ENCODE assay signal across 9 cellular contexts in genomic region chr15:64809649-64810498, GRCh38. TPM values are rescaled to one million over a fixed set of nuclear protein-coding genes. Genes with fewer than 3 reads are reported as not detected.
DNase-seq lines count a peak whose midpoint lies in the region; ATAC-seq, FAIRE-seq and TF ChIP-seq lines count a peak whose summit lies in the region.
"Had no signal": no experiment of that assay in that cellular context is flagged by ENCODE, and none has a peak within 500 bp of the region (broad histone marks: within the 10 kb centered on the region; RNA-seq: fewer than 3 reads in every experiment).

No MANE protein-coding gene starts in this region.

- peaks cover 0 to 6% (median 3%) of the 10 kb centered on the region in 4 donors for H3K4me1 Mint-ChIP-seq in naive thymus-derived CD8-positive, alpha-beta T cell

- POLR2A ChIA-PET in naive thymus-derived CD8-positive, alpha-beta T cell (lab: Charles Lee) = interaction anchor here (0.5 to 0.9 kb wide), 2 partner anchors 20 to 315 kb away, joined by 3 to 7 read pairs; no protein-coding TSS in a partner anchor

- H3K27me3 Mint-ChIP-seq in naive thymus-derived CD8-positive, alpha-beta T cell = peaks cover 0 to 10% (median 2%) of the 10 kb centered on the region in 5 donors

- H3K9me3 Mint-ChIP-seq in naive thymus-derived CD8-positive, alpha-beta T cell = no peaks in the 10 kb centered on the region

- 29 to 33% (median 31%) methylated on average over 14 of the region's 14 CpGs for WGBS in stomach, 5 donors

- ATAC-seq in naive thymus-derived CD8-positive, alpha-beta T cell = peak; percentile 72 to 88
- ATAC-seq in HG02623 (IDR thresholded peaks at IDR 0.05; ENCODE audit: unreplicated experiment) = no peak

- peak overlapping the region in 2 of 5 donors; percentile 29 to 85 for H3K27ac ChIP-seq in stomach

- H3K4me3 Mint-ChIP-seq in naive thymus-derived CD8-positive, alpha-beta T cell = no peak overlapping the region

- TF ChIP-seq EP300 in Ishikawa (IDR thresholded peaks at IDR 0.05; ENCODE audit: borderline replicate concordance) = no peak
- TF ChIP-seq EP300 in stomach (IDR thresholded peaks at IDR 0.05) = no peak

- no peaks in the 10 kb centered on the region for H3K36me3 ChIP-seq in stomach

- TF ChIP-seq RAD21 in Ishikawa (IDR thresholded peaks at IDR 0.05; ENCODE audit: low read depth) = peak; percentile 96

- DNase-seq in D721Med (ENCODE audit: insufficient read length, low spot score) (peak; percentile 86), OCI-M2 (lab: John Stamatoyannopoulos, UW; ENCODE audit: unreplicated experiment) (peak; percentile 28), fibroblast of mammary gland (ENCODE audit: low read depth) (peak; percentile 70), stomach (peak; percentile 84)
- DNase-seq in activated T-cell treated with anti-CD3 and anti-CD28 coated beads, Interleukin-2, amount 50 U/mL, for 1 hour = peak; percentile 55
- DNase-seq in naive thymus-derived CD8-positive, alpha-beta T cell = peak; percentile 39 to 82 (median 58)

- no peaks in the 10 kb centered on the region for H3K27me3 ChIP-seq in stomach

- FAIRE-seq in D721Med (lab: Jason Lieb, UNC) = no peak
- FAIRE-seq: colon had no signal

- H3K4me3 ChIP-seq in fibroblast of mammary gland (ENCODE audit: control insufficient read depth, low read depth, low read length) = no peak overlapping the region
- H3K4me3 ChIP-seq in stomach = no peak overlapping the region

- intact Hi-C loops in stomach (cut with DNase I; ENCODE audit: low total_unique reads) = loop anchor here (5.0 kb wide), 1 partner anchor 73 kb away; no protein-coding TSS in a partner anchor

- H3K4me1 ChIP-seq in stomach = peaks cover 0 to 17% (median 8%) of the 10 kb centered on the region in 4 donors

- TF ChIP-seq POLR2A in stomach (IDR thresholded peaks at IDR 0.05) = no peak

- H3K9me3 ChIP-seq in stomach = no peaks in the 10 kb centered on the region

- TF ChIP-seq CTCF in D721Med (IDR thresholded peaks at IDR 0.05; ENCODE audit: insufficient read depth, missing control alignments) = peak; percentile 94
- TF ChIP-seq CTCF in fibroblast of mammary gland (conservative IDR thresholded peaks at IDR 0.05; ENCODE audit: control insufficient read depth, insufficient read depth, low read depth, low read length) = peak; percentile 95
- peak in 5 of 7 experiments; percentile 75 to 94 (median 87) for TF ChIP-seq CTCF in stomach (IDR thresholded peaks at IDR 0.05)

- H3K27ac Mint-ChIP-seq in naive thymus-derived CD8-positive, alpha-beta T cell = peak overlapping the region in 1 of 10 donors; percentile 59

- no peaks in the 10 kb centered on the region for H3K36me3 Mint-ChIP-seq in naive thymus-derived CD8-positive, alpha-beta T cell

TF ChIP-seq in Ishikawa, 13 proteins besides CTCF, POLR2A, EP300 and RAD21:
- TF ChIP-seq REST (IDR thresholded peaks at IDR 0.05; ENCODE audit: low read depth) (no peak), MAX (IDR thresholded peaks at IDR 0.05) (no peak), YY1 (IDR thresholded peaks at IDR 0.05; ENCODE audit: low read depth) (no peak), TAF1 (IDR thresholded peaks at IDR 0.05; ENCODE audit: low read depth) (no peak), NFIC (IDR thresholded peaks at IDR 0.05) (no peak), USF1 (IDR thresholded peaks at IDR 0.05) (no peak), EGR1 (IDR thresholded peaks at IDR 0.05) (no peak), CREB1 (IDR thresholded peaks at IDR 0.05; ENCODE audit: low read depth) (no peak), TCF12 (IDR thresholded peaks at IDR 0.05; ENCODE audit: low read depth) (no peak), ZBTB7A (IDR thresholded peaks at IDR 0.05; ENCODE audit: low read depth) (no peak), CEBPB (IDR thresholded peaks at IDR 0.05) (no peak), TEAD4 (IDR thresholded peaks at IDR 0.05) (no peak)

RNA-seq across cellular contexts. Expression of gene PIF1, which starts 15.6 kb away (rescaled TPM):
- under 1 TPM in 1 of 2 experiments, not detected in 1; 0.52 TPM for total RNA-seq in naive thymus-derived CD8-positive, alpha-beta T cell
- polyA plus RNA-seq in naive thymus-derived CD8-positive, alpha-beta T cell = under 1 TPM in 2 of 3 donors, not detected in 1; 0.15 to 0.68 TPM
- total RNA-seq in stomach = 10 to 100 TPM in 2 of 5 donors, 1 to 10 TPM in 3; 1.6 to 58.8 (median 2.8) TPM
- 1 to 10 TPM in 2 of 3 donors, under 1 TPM in 1; 0.46 to 8.7 (median 2.0) TPM for polyA plus RNA-seq in stomach

RNA-seq across cellular contexts. Expression of gene PLEKHO2, which starts 31.8 kb away (rescaled TPM):
- 1 to 10 TPM; 8.6 TPM for total RNA-seq in naive thymus-derived CD8-positive, alpha-beta T cell
- 10 to 100 TPM in 2 of 3 donors, 1 to 10 TPM in 1; 8.9 to 19.3 (median 12.0) TPM for polyA plus RNA-seq in naive thymus-derived CD8-positive, alpha-beta T cell
- total RNA-seq in stomach = 10 to 100 TPM in 4 of 5 donors, 1 to 10 TPM in 1; 9.0 to 23.9 (median 15.2) TPM
- 10 to 100 TPM in 2 of 3 donors, 1 to 10 TPM in 1; 7.5 to 25.4 (median 23.2) TPM for polyA plus RNA-seq in stomach

RNA-seq across cellular contexts. Expression of gene RBPMS2, which starts 34.5 kb away (rescaled TPM):
- not detected for total RNA-seq in naive thymus-derived CD8-positive, alpha-beta T cell
- polyA plus RNA-seq in naive thymus-derived CD8-positive, alpha-beta T cell = not detected
- total RNA-seq in stomach = 10 to 100 TPM in 1 of 5 donors, 1 to 10 TPM in 4; 2.3 to 38.8 (median 8.7) TPM
- 10 to 100 TPM in 2 of 3 donors, 1 to 10 TPM in 1; 9.5 to 18.8 (median 17.0) TPM for polyA plus RNA-seq in stomach

Comparison
In these comparisons a context has a peak if more than half of its experiments do, and no peak if none do; other contexts are left out.
1. DNase-seq: peak in every context shown above with its lines; median percentile 86 in D721Med; 84 in stomach; 70 in fibroblast of mammary gland; 58 in naive thymus-derived CD8-positive, alpha-beta T cell; 55 in activated T-cell treated with anti-CD3 and anti-CD28 coated beads, Interleukin-2, amount 50 U/mL, for 1 hour; 28 in OCI-M2.